ENCODE assay signal across 33 cellular contexts in genomic region chr15:62415498-62415897, GRCh38.
"Had no signal": no experiment of that assay in that cellular context is flagged by ENCODE, and none has a peak within 500 bp of the region (broad histone marks: within the 10 kb centered on the region; RNA-seq: fewer than 3 reads in every experiment).

No MANE protein-coding gene starts in this region.

- H3K36me3 ChIP-seq: brain microvascular endothelial cell, MG63, Peyer's patch had no signal

- H3K27ac Mint-ChIP-seq: activated B cell treated with CpG ODN at 0.5 μM for 24 hours; activated CD4-positive, alpha-beta memory T cell treated with anti-CD3 and anti-CD28 coated beads for 36 hours; activated CD8-positive, alpha-beta memory T cell treated with anti-CD3 and anti-CD28 coated beads, Interleukin-2, amount 10 ng/mL, durations not matched to agents 7 days and 5 days; activated naive CD4-positive, alpha-beta T cell treated with anti-CD3 and anti-CD28 coated beads, Interleukin-2, amount 10 ng/mL, durations not matched to agents 7 days and 5 days; activated naive CD8-positive, alpha-beta T cell; activated naive CD8-positive, alpha-beta T cell treated with anti-CD3 and anti-CD28 coated beads, Interleukin-2, amount 50 U/mL, for 24 hours had no signal

- H3K4me3 ChIP-seq: MG63, Peyer's patch, SK-N-MC had no signal

- H3K4me3 Mint-ChIP-seq: activated B cell treated with CpG ODN at 0.5 μM for 24 hours; activated CD4-positive, alpha-beta memory T cell treated with anti-CD3 and anti-CD28 coated beads for 36 hours; activated CD8-positive, alpha-beta memory T cell treated with anti-CD3 and anti-CD28 coated beads, Interleukin-2, amount 10 ng/mL, durations not matched to agents 7 days and 5 days; activated naive CD4-positive, alpha-beta T cell treated with anti-CD3 and anti-CD28 coated beads, Interleukin-2, amount 10 ng/mL, durations not matched to agents 7 days and 5 days; activated naive CD8-positive, alpha-beta T cell; activated naive CD8-positive, alpha-beta T cell treated with anti-CD3 and anti-CD28 coated beads, Interleukin-2, amount 50 U/mL, for 24 hours had no signal

- H3K36me3 Mint-ChIP-seq: activated CD4-positive, alpha-beta memory T cell treated with anti-CD3 and anti-CD28 coated beads for 36 hours; activated CD8-positive, alpha-beta memory T cell treated with anti-CD3 and anti-CD28 coated beads, Interleukin-2, amount 10 ng/mL, durations not matched to agents 7 days and 5 days; activated naive CD4-positive, alpha-beta T cell treated with anti-CD3 and anti-CD28 coated beads, Interleukin-2, amount 10 ng/mL, durations not matched to agents 7 days and 5 days; activated naive CD8-positive, alpha-beta T cell had no signal

- H3K27me3 ChIP-seq: brain microvascular endothelial cell, MG63, Peyer's patch had no signal

- ATAC-seq: activated CD8-positive, alpha-beta memory T cell treated with anti-CD3 and anti-CD28 coated beads, Interleukin-2, amount 10 ng/mL, durations not matched to agents 7 days and 5 days; activated naive CD8-positive, alpha-beta T cell treated with anti-CD3 and anti-CD28 coated beads, Interleukin-2, amount 50 U/mL, for 24 hours; PC-3 had no signal

- H3K27me3 Mint-ChIP-seq: activated naive CD8-positive, alpha-beta T cell had no signal

- DNase-seq: activated B cell treated with CpG ODN at 0.5 μM for 24 hours; activated CD4-positive, alpha-beta memory T cell treated with anti-CD3 and anti-CD28 coated beads for 36 hours; activated CD4-positive, alpha-beta T cell treated with anti-CD3 and anti-CD28 coated beads for 4 hours; activated CD4-positive, alpha-beta T cell treated with anti-CD3 and anti-CD28 coated beads, Interleukin-2, amount 50 U/mL, for 1 hour; activated CD4-positive, CD25-positive, alpha-beta regulatory T cell treated with anti-CD3 and anti-CD28 coated beads, Interleukin-2, amount 50 U/mL, for 72 hours; activated CD8-positive, alpha-beta memory T cell treated with anti-CD3 and anti-CD28 coated beads for 24 hours; activated CD8-positive, alpha-beta memory T cell treated with anti-CD3 and anti-CD28 coated beads, Interleukin-2, amount 10 ng/mL, durations not matched to agents 7 days and 5 days; activated CD8-positive, alpha-beta memory T cell treated with anti-CD3 and anti-CD28 coated beads, Interleukin-2, amount 50 U/mL, for 48 hours; activated effector memory CD4-positive, alpha-beta T cell treated with Interleukin-2 at 50 U/mL for 16 hours; activated naive CD4-positive, alpha-beta T cell treated with anti-CD3 and anti-CD28 coated beads, Interleukin-2, amount 10 ng/mL, durations not matched to agents 7 days and 5 days; activated naive CD8-positive, alpha-beta T cell treated with anti-CD3 and anti-CD28 coated beads, Interleukin-2, amount 50 U/mL, for 24 hours; activated T-cell treated with anti-CD3 and anti-CD28 coated beads, Interleukin-2, amount 50 U/mL, for 48 hours; brain microvascular endothelial cell; central memory CD4-positive, alpha-beta T cell; Kasumi-1; KG1; MG63; NCI-H1048; NCI-H1105 treated with DMSO at 0.1 percent for 48 hours; NCI-H1436; NCI-H1694; NCI-H1930; NCI-H2081 treated with DMSO at 0.1 percent for 48 hours; NCI-H345; NCI-H524 treated with DMSO at 0.1 percent for 48 hours; NCI-H748 treated with DMSO at 0.1 percent for 48 hours; NK-92 treated with Interleukin-12 subunit alpha and Interleukin-12 subunit beta, amount 100 ng/mL, for 24 hours; PC-3; Peyer's patch; RPMI8226; T1000 had no signal

- H3K9me3 ChIP-seq: MG63, Peyer's patch had no signal

- H3K9me3 Mint-ChIP-seq: activated B cell treated with CpG ODN at 0.5 μM for 24 hours; activated CD4-positive, alpha-beta memory T cell treated with anti-CD3 and anti-CD28 coated beads for 36 hours; activated naive CD4-positive, alpha-beta T cell treated with anti-CD3 and anti-CD28 coated beads, Interleukin-2, amount 10 ng/mL, durations not matched to agents 7 days and 5 days; activated naive CD8-positive, alpha-beta T cell treated with anti-CD3 and anti-CD28 coated beads, Interleukin-2, amount 50 U/mL, for 24 hours had no signal

- H3K4me1 Mint-ChIP-seq: activated B cell treated with CpG ODN at 0.5 μM for 24 hours; activated CD8-positive, alpha-beta memory T cell treated with anti-CD3 and anti-CD28 coated beads, Interleukin-2, amount 10 ng/mL, durations not matched to agents 7 days and 5 days; activated naive CD4-positive, alpha-beta T cell treated with anti-CD3 and anti-CD28 coated beads, Interleukin-2, amount 10 ng/mL, durations not matched to agents 7 days and 5 days; activated naive CD8-positive, alpha-beta T cell treated with anti-CD3 and anti-CD28 coated beads, Interleukin-2, amount 50 U/mL, for 24 hours had no signal

- H3K27ac ChIP-seq: brain microvascular endothelial cell, Peyer's patch, SK-N-MC had no signal
